10 cellular contexts compared by ENCODE assay signal in the genomic region with DNA sequence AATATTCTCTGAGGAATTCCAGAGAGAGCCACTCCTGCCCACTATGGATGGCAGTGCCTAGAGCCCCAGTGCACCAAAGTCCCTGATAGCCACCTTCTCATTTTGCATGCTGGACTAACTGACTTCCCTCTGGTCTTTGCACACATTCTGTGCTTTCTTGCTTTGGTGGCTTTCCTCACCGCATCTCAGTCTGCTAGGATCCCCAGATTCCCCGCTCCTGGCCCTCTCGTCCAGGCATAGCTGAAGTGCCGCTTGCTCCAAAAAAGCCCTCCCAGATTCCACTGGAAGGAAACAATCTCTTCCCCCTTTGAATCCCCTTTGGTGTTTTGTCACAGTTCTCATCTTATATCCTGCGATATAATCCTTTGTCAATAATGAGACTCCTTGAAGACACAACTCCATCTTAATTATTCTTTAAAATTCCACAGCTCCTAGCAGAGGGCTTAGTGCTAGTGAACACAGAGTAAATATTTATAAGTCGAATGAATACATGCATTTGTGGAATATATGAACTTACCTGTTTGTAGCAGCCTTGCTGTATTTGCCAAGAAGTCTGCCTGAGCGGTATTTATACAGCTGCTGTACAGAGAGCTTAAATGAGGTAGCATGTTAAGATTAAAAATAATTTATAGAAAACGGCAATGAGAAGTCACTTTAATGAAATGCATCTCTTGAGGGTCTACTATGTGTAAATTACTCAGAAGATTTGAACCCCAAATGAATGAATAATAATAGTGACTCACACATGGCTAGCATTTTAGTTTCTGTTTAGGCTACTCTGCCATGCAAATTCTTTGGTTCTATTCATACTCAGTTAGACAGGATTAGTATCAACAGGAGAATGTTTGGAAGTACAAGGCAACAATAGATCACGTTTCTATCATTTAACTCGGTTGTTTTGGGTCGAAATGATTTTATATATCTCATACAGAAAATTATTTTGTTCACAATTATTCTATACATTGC.
DNase-seq lines count a peak whose midpoint lies in the region; ATAC-seq, FAIRE-seq and TF ChIP-seq lines count a peak whose summit lies in the region.
"Had no signal": no experiment of that assay in that cellular context is flagged by ENCODE, and none has a peak within 500 bp of the region (broad histone marks: within the 10 kb centered on the region; RNA-seq: fewer than 3 reads in every experiment).

No MANE protein-coding gene starts in this region.

- RAD21 ChIA-PET in GM12878 (lab: Charles Lee; ENCODE audit: unreplicated experiment) = no interaction called here

- H3K4me3 ChIP-seq in GM12878 = no peak overlapping the region
- no peak overlapping the region for H3K4me3 ChIP-seq in HepG2 (replicated peaks in 1 of 3; ENCODE audit: insufficient read depth in 1 of 3, low read depth in 2 of 3, low read length in 3 of 3)

- no peak overlapping the region for H3K27ac ChIP-seq in GM12878 (ENCODE audit: control insufficient read depth, insufficient read depth)
- no peak overlapping the region for H3K27ac ChIP-seq in HepG2 (ENCODE audit: extremely low read length, insufficient read depth, low read length)

- no peak for FAIRE-seq in GM12878 (lab: Jason Lieb, UNC)
- FAIRE-seq in HepG2 (lab: Jason Lieb, UNC) = no peak

- DNase-seq in NCI-H1048 (lab: John Stamatoyannopoulos, UW) = peak; percentile 7
- DNase-seq in GM12878 (ENCODE audit: low read depth, low spot score) = no peak
- peak; percentile 20 for DNase-seq in non-pigmented ciliary epithelial cell (ENCODE audit: low read depth)
- DNase-seq in activated CD4-positive, alpha-beta T cell treated with anti-CD3 and anti-CD28 coated beads for 4 hours = no peak
- DNase-seq in HepG2 (ENCODE audit: low spot score) = no peak
- no peak for DNase-seq in ecto neural progenitor cell (ENCODE audit: low spot score)
- DNase-seq in activated naive CD4-positive, alpha-beta T cell treated with anti-CD3 and anti-CD28 coated beads, Interleukin-2, amount 50 U/mL, for 72 hours (ENCODE audit: low spot score in 2 of 2) = no peak
- DNase-seq: activated T-cell treated with anti-CD3 and anti-CD28 coated beads, Interleukin-2, amount 50 U/mL, for 48 hours had no signal

- no peaks in the 10 kb centered on the region for H3K36me3 ChIP-seq in GM12878 (ENCODE audit: control insufficient read depth in 2 of 2, insufficient read depth in 2 of 2, low read length in 1 of 2)
- H3K36me3 ChIP-seq in HepG2 (replicated peaks in 1 of 2; ENCODE audit: control insufficient read depth in 1 of 2, insufficient read depth in 2 of 2, low read length in 2 of 2) = no peaks in the 10 kb centered on the region

- TF ChIP-seq CTCF in GM12878 (IDR thresholded peaks at IDR 0.05 in 2 of 3, conservative IDR thresholded peaks at IDR 0.05 in 1 of 3; ENCODE audit: control insufficient read depth in 2 of 3, extremely low read depth in 1 of 3, insufficient read depth in 1 of 3, low read depth in 3 of 3, low read length in 3 of 3) (no peak), HepG2 (CRISPR knock-in tag; IDR thresholded peaks at IDR 0.05) (no peak)

- no peak overlapping the region for H3K4me2 ChIP-seq in GM12878 (ENCODE audit: control insufficient read depth, insufficient read depth)
- H3K4me2 ChIP-seq in HepG2 (ENCODE audit: low read depth, low read length) = no peak overlapping the region

- no peaks in the 10 kb centered on the region for H3K9me3 ChIP-seq in GM12878 (replicated peaks; ENCODE audit: control insufficient read depth, insufficient read depth, low read length)
- no peaks in the 10 kb centered on the region for H3K9me3 ChIP-seq in HepG2 (ENCODE audit: low read length)

- POLR2A ChIA-PET in GM12878 (lab: Charles Lee) = no interaction called here
- POLR2A ChIA-PET in HepG2 (lab: Yijun Ruan, JAX) = no interaction called here

- peaks cover 0 to 4% of the 10 kb centered on the region in 2 donors for H3K9me3 Mint-ChIP-seq in activated naive CD4-positive, alpha-beta T cell treated with anti-CD3 and anti-CD28 coated beads, Interleukin-2, amount 50 U/mL, for 72 hours

- H3K9ac ChIP-seq in GM12878 (ENCODE audit: control insufficient read depth, insufficient read depth, low read length) (no peak overlapping the region), HepG2 (ENCODE audit: insufficient read depth, low read depth, low read length) (no peak overlapping the region)

- CTCF ChIA-PET in GM12878 (lab: Yijun Ruan, JAX) (no interaction called here), HepG2 (lab: Yijun Ruan, JAX; ENCODE audit: low intra/inter-chr PET ratio, low total read pairs) (no interaction called here)

- H3K27me3 ChIP-seq in GM12878 (replicated peaks in 1 of 2; ENCODE audit: control insufficient read depth in 2 of 2, insufficient read depth in 2 of 2, low read length in 1 of 2) = no peaks in the 10 kb centered on the region
- H3K27me3 ChIP-seq in HepG2 (ENCODE audit: control insufficient read depth in 1 of 2, insufficient read depth in 2 of 2, low read length in 2 of 2) = no peaks in the 10 kb centered on the region

- H2AFZ ChIP-seq in GM12878 (ENCODE audit: control insufficient read depth, low read depth, low read length) = no peak overlapping the region
- no peak overlapping the region for H2AFZ ChIP-seq in HepG2 (ENCODE audit: low read length)

- TF ChIP-seq POLR2A in GM12878 (IDR thresholded peaks at IDR 0.05; ENCODE audit: low read depth, low read length) = no peak
- TF ChIP-seq POLR2A in HepG2 (IDR thresholded peaks at IDR 0.05; ENCODE audit: insufficient read depth in 1 of 2, low read depth in 2 of 2, low read length in 2 of 2) = no peak

- in situ Hi-C loops in GM12878 (cut with MboI) (no loop called here), HepG2 (cut with HindIII; ENCODE audit: extremely low pct_ligation_motif_present, low pct_unique_long_range_greater_than_20kb) (no loop called here)

- TF ChIP-seq RAD21 in GM12878 (IDR thresholded peaks at IDR 0.05; ENCODE audit: insufficient read depth, low read depth, low read length) (no peak), HepG2 (CRISPR knock-in tag; IDR thresholded peaks at IDR 0.05) (no peak)

- ATAC-seq in GM18868 (IDR thresholded peaks at IDR 0.05; ENCODE audit: unreplicated experiment) (peak; percentile 87), GM12878 (peak; percentile 67), HepG2 (no peak)
- ATAC-seq in activated naive CD4-positive, alpha-beta T cell treated with anti-CD3 and anti-CD28 coated beads, Interleukin-2, amount 50 U/mL, for 72 hours = no peak
- ATAC-seq: natural killer cell treated with Interleukin-12 subunit alpha and Interleukin-12 subunit beta and Interleukin-15 and Interleukin-18, amount 100 ng/mL, for 72 hours had no signal

- no peaks in the 10 kb centered on the region for H3K4me1 ChIP-seq in GM12878 (ENCODE audit: control insufficient read depth, insufficient read depth, low read length)
- H3K4me1 ChIP-seq in HepG2 (ENCODE audit: insufficient read depth, low read length) = no peaks in the 10 kb centered on the region

- no peaks in the 10 kb centered on the region for H3K79me2 ChIP-seq in GM12878 (ENCODE audit: control insufficient read depth, insufficient read depth, low read length)
- no peaks in the 10 kb centered on the region for H3K79me2 ChIP-seq in HepG2 (ENCODE audit: insufficient read depth, low read length)

- no peak overlapping the region for H3K27ac Mint-ChIP-seq in activated naive CD4-positive, alpha-beta T cell treated with anti-CD3 and anti-CD28 coated beads, Interleukin-2, amount 50 U/mL, for 72 hours
- H3K27ac Mint-ChIP-seq: natural killer cell treated with Interleukin-12 subunit alpha and Interleukin-12 subunit beta and Interleukin-15 and Interleukin-18, amount 100 ng/mL, for 72 hours had no signal

- BruUV-seq in GM12878 (replicated peaks; lab: Mats Ljungman, UMichigan) (no TSS peak), HepG2 (replicated peaks; lab: Mats Ljungman, UMichigan) (no TSS peak)

- SMC1A ChIA-PET in GM12878 (lab: Charles Lee; ENCODE audit: uncharacterized antibody, unreplicated experiment) = interaction anchor here (0.6 to 1.0 kb wide), 2 partner anchors 10 to 148 kb away, joined by 3 read pairs; no protein-coding TSS in a partner anchor

- no peaks in the 10 kb centered on the region for H3K36me3 Mint-ChIP-seq in activated naive CD4-positive, alpha-beta T cell treated with anti-CD3 and anti-CD28 coated beads, Interleukin-2, amount 50 U/mL, for 72 hours
- H3K36me3 Mint-ChIP-seq: natural killer cell treated with Interleukin-12 subunit alpha and Interleukin-12 subunit beta and Interleukin-15 and Interleukin-18, amount 100 ng/mL, for 72 hours had no signal

- H4K20me1 ChIP-seq in GM12878 (ENCODE audit: control insufficient read depth, insufficient read depth) = no peaks in the 10 kb centered on the region
- no peaks in the 10 kb centered on the region for H4K20me1 ChIP-seq in HepG2 (ENCODE audit: insufficient read depth, low read length)

- intact Hi-C loops in GM12878 (cut with micrococcal nuclease; ENCODE audit: unreplicated experiment) = no loop called here
- intact Hi-C loops in HepG2 (cut with micrococcal nuclease; ENCODE audit: unreplicated experiment) = no loop called here

- WGBS in GM12878 (ENCODE audit: insufficient coverage, insufficient replicate concordance, low lambda C conversion rate, missing lambda C conversion rate) = 30% methylated on average over 11 of the region's 11 CpGs
- 17% methylated on average over 11 of the region's 11 CpGs for WGBS in HepG2 (ENCODE audit: low lambda C conversion rate)

- TF ChIP-seq EP300 in GM12878 (IDR thresholded peaks at IDR 0.05; ENCODE audit: borderline replicate concordance in 1 of 2, control insufficient read depth in 1 of 2, low read depth in 2 of 2, low read length in 2 of 2) (no peak), HepG2 (IDR thresholded peaks at IDR 0.05; ENCODE audit: low read depth in 2 of 2, low read length in 2 of 2) (no peak), HepG2 (CRISPR knock-in tag; IDR thresholded peaks at IDR 0.05; ENCODE audit: borderline replicate concordance) (no peak)

TF ChIP-seq in GM12878, 131 proteins besides CTCF, POLR2A, EP300 and RAD21 (continues in another document):
- TF ChIP-seq NFXL1 (IDR thresholded peaks at IDR 0.05; ENCODE audit: borderline replicate concordance) (no peak), SREBF2 (IDR thresholded peaks at IDR 0.05; ENCODE audit: low read length) (no peak), TBL1XR1 (IDR thresholded peaks at IDR 0.05; ENCODE audit: low read depth, low read length) (no peak), MTA3 (IDR thresholded peaks at IDR 0.05; ENCODE audit: borderline replicate concordance, low read length) (no peak), CEBPB (IDR thresholded peaks at IDR 0.05; ENCODE audit: borderline replicate concordance in 1 of 2, low read depth in 2 of 2, low read length in 2 of 2) (no peak)

TF ChIP-seq in HepG2, 621 proteins besides CTCF, POLR2A, EP300 and RAD21 (continues in another document):
- TF ChIP-seq, protein P1, sequence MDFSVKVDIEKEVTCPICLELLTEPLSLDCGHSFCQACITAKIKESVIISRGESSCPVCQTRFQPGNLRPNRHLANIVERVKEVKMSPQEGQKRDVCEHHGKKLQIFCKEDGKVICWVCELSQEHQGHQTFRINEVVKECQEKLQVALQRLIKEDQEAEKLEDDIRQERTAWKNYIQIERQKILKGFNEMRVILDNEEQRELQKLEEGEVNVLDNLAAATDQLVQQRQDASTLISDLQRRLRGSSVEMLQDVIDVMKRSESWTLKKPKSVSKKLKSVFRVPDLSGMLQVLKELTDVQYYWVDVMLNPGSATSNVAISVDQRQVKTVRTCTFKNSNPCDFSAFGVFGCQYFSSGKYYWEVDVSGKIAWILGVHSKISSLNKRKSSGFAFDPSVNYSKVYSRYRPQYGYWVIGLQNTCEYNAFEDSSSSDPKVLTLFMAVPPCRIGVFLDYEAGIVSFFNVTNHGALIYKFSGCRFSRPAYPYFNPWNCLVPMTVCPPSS (IDR thresholded peaks at IDR 0.05) = no peak

Comparison
In these comparisons a context has a peak if more than half of its experiments do, and no peak if none do; other contexts are left out.
1. ATAC-seq: peak in GM18868 (single experiment) and GM12878 (single experiment); none in HepG2 (single experiment) and activated naive CD4-positive, alpha-beta T cell treated with anti-CD3 and anti-CD28 coated beads, Interleukin-2, amount 50 U/mL, for 72 hours (0 of 2).
2. DNase-seq: peak in NCI-H1048 (single experiment) and non-pigmented ciliary epithelial cell (single experiment); none in GM12878 (single experiment), activated CD4-positive, alpha-beta T cell treated with anti-CD3 and anti-CD28 coated beads for 4 hours (0 of 2), HepG2 (single experiment), ecto neural progenitor cell (single experiment) and activated naive CD4-positive, alpha-beta T cell treated with anti-CD3 and anti-CD28 coated beads, Interleukin-2, amount 50 U/mL, for 72 hours (0 of 2).